Comparison of ENCODE assay signal across 13 cellular contexts in the genomic region with DNA sequence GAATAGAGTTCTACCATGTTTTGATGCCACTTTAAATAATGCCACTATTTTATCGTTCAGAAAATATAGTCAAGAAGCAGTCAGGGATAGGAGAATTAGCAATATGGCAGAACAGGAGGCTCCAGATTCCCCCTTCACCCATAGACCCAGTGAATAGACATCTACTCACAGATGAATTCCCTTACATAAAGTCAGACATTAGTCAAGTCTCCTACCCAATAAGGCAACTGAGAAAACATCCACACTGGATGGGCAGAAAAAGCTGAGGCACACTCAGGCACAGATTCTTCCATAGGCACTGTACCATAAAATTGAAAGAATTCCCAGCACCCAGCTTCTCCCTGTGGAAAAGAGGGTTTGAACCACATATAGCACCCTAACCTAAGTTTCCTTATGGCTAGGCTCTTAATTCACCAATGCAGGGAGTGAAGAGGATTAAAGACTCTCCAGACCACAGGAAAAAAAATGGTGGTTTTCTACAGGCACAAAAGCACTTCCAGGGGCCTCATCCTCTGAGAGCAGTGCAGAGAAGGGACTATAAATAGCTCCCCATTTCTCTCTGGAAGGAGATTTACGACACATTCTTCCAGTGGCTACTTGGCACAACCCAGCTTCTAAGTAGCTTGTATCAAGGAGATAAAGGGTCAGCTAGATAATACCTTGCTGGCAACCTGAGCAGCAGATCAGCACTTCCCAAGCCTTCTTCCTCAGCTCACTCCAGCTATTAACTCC.
DNase-seq lines count a peak whose midpoint lies in the region; ATAC-seq and TF ChIP-seq lines count a peak whose summit lies in the region.
"Had no signal": no experiment of that assay in that cellular context is flagged by ENCODE, and none has a peak within 500 bp of the region (broad histone marks: within the 10 kb centered on the region; RNA-seq: fewer than 3 reads in every experiment).

No MANE protein-coding gene starts in this region.

- peaks cover 9 to 32% (median 26%) of the 10 kb centered on the region in 5 donors for H3K9me3 Mint-ChIP-seq in CD8-positive, alpha-beta memory T cell

- no peaks in the 10 kb centered on the region for H3K27me3 Mint-ChIP-seq in CD8-positive, alpha-beta memory T cell
- H3K27me3 Mint-ChIP-seq: type B pancreatic cell had no signal

- peaks cover 2 to 10% (median 5%) of the 10 kb centered on the region in 3 donors for H3K36me3 Mint-ChIP-seq in CD8-positive, alpha-beta memory T cell
- H3K36me3 Mint-ChIP-seq: type B pancreatic cell had no signal

- DNase-seq in Right ventricle myocardium superior (no peak), cardiac septum (ENCODE audit: low spot score) (no peak), SJSA1 (ENCODE audit: low read depth in 1 of 2, low spot score in 2 of 2) (peak in 1 of 2 experiments; percentile 6), left ventricle myocardium inferior (no peak), smooth muscle cell (lab: John Stamatoyannopoulos, UW; ENCODE audit: unreplicated experiment) (no peak), C1 segment of cervical spinal cord (lab: John Stamatoyannopoulos, UW) (no peak), pons (ENCODE audit: low spot score) (no peak)
- DNase-seq in CD8-positive, alpha-beta memory T cell: no peak
- DNase-seq: activated CD8-positive, alpha-beta memory T cell treated with anti-CD3 and anti-CD28 coated beads, Interleukin-2, amount 50 U/mL, for 4 hours; NCI-H146; spleen; T-helper 9 cell had no signal

- no peaks in the 10 kb centered on the region for H3K9me3 ChIP-seq in SJSA1 (replicated peaks)
- H3K9me3 ChIP-seq in left ventricle myocardium inferior (replicated peaks): peaks cover 39% of the 10 kb centered on the region
- H3K9me3 ChIP-seq in smooth muscle cell (replicated peaks; ENCODE audit: low read depth): no peaks in the 10 kb centered on the region
- H3K9me3 ChIP-seq in CD8-positive, alpha-beta memory T cell (ENCODE audit: low read length): no peaks in the 10 kb centered on the region

- WGBS in smooth muscle cell (ENCODE audit: low lambda C conversion rate): 45% methylated on average over 2 of the region's 2 CpGs

- peak; percentile 74 for ATAC-seq in Right ventricle myocardium superior (ENCODE audit: poor library complexity)

- peak overlapping the region; percentile 58 for H3K4me2 ChIP-seq in smooth muscle cell

- peak overlapping the region in 1 of 7 donors; percentile 3 for H3K4me3 Mint-ChIP-seq in CD8-positive, alpha-beta memory T cell
- H3K4me3 Mint-ChIP-seq: type B pancreatic cell had no signal

- H3K27ac ChIP-seq in SJSA1 (peak overlapping the region; percentile 83), left ventricle myocardium inferior (replicated peaks) (peak overlapping the region; percentile 49), smooth muscle cell (ENCODE audit: low read depth) (peak overlapping the region; percentile 5)
- no peak overlapping the region for H3K27ac ChIP-seq in CD8-positive, alpha-beta memory T cell (ENCODE audit: low read depth, low read length)
- H3K27ac ChIP-seq: spleen had no signal

- no peaks in the 10 kb centered on the region for H3K79me2 ChIP-seq in smooth muscle cell (ENCODE audit: low read depth)

- H3K4me3 ChIP-seq in SJSA1 (no peak overlapping the region), left ventricle myocardium inferior (no peak overlapping the region), smooth muscle cell (no peak overlapping the region)
- no peak overlapping the region for H3K4me3 ChIP-seq in CD8-positive, alpha-beta memory T cell (ENCODE audit: low read length)
- H3K4me3 ChIP-seq: spleen had no signal

- peaks cover 9% of the 10 kb centered on the region for H3F3A ChIP-seq in smooth muscle cell (ENCODE audit: low read depth)

- H2AFZ ChIP-seq in smooth muscle cell (ENCODE audit: low read depth): no peak overlapping the region

- no peak overlapping the region for H3K27ac Mint-ChIP-seq in CD8-positive, alpha-beta memory T cell
- H3K27ac Mint-ChIP-seq: type B pancreatic cell had no signal

- no peak for TF ChIP-seq CTCF in left ventricle myocardium inferior (IDR thresholded peaks at IDR 0.05; ENCODE audit: borderline replicate concordance)
- no peak for TF ChIP-seq CTCF in smooth muscle cell (IDR thresholded peaks at IDR 0.05; ENCODE audit: borderline replicate concordance, insufficient read depth, poor library complexity, severe bottlenecking)

- H3K4me1 Mint-ChIP-seq in CD8-positive, alpha-beta memory T cell: peaks cover 16 to 24% (median 19%) of the 10 kb centered on the region in 3 donors

- CTCF ChIA-PET in CD8-positive, alpha-beta memory T cell (lab: Charles Lee): interaction anchor here (0.8 kb wide), 1 partner anchor 12 kb away, joined by 3 read pairs; no protein-coding TSS in a partner anchor

- H3K27me3 ChIP-seq in SJSA1 (replicated peaks) (no peaks in the 10 kb centered on the region), left ventricle myocardium inferior (ENCODE audit: low read depth) (no peaks in the 10 kb centered on the region), smooth muscle cell (ENCODE audit: low read depth) (no peaks in the 10 kb centered on the region)
- no peaks in the 10 kb centered on the region for H3K27me3 ChIP-seq in CD8-positive, alpha-beta memory T cell (ENCODE audit: insufficient read depth, low read length, poor library complexity, severe bottlenecking)
- H3K27me3 ChIP-seq: spleen had no signal

- intact Hi-C loops in Right ventricle myocardium superior (cut with DNase I): no loop called here
- intact Hi-C loops in cardiac septum (cut with DNase I): no loop called here
- intact Hi-C loops in left ventricle myocardium inferior (cut with micrococcal nuclease): no loop called here

- no peak overlapping the region for H3K9ac ChIP-seq in smooth muscle cell (ENCODE audit: low read depth)

- POLR2A ChIA-PET in CD8-positive, alpha-beta memory T cell (lab: Charles Lee): no interaction called here

- no peaks in the 10 kb centered on the region for H3K36me3 ChIP-seq in SJSA1
- peaks cover 7% of the 10 kb centered on the region for H3K36me3 ChIP-seq in left ventricle myocardium inferior
- H3K36me3 ChIP-seq in smooth muscle cell (ENCODE audit: low read depth): no peaks in the 10 kb centered on the region
- no peaks in the 10 kb centered on the region for H3K36me3 ChIP-seq in CD8-positive, alpha-beta memory T cell (ENCODE audit: insufficient read depth, low read length)
- H3K36me3 ChIP-seq: spleen had no signal

- peaks cover 31% of the 10 kb centered on the region for H3K4me1 ChIP-seq in SJSA1 (replicated peaks)
- H3K4me1 ChIP-seq in left ventricle myocardium inferior: peaks cover 32% of the 10 kb centered on the region
- peaks cover 24% of the 10 kb centered on the region for H3K4me1 ChIP-seq in smooth muscle cell (ENCODE audit: low read depth)
- H3K4me1 ChIP-seq in CD8-positive, alpha-beta memory T cell (ENCODE audit: insufficient read depth, low read length): peaks cover 17% of the 10 kb centered on the region
- H3K4me1 ChIP-seq: spleen had no signal

- no peaks in the 10 kb centered on the region for H4K20me1 ChIP-seq in smooth muscle cell (ENCODE audit: low read depth)
